12 cellular contexts compared by ENCODE assay signal in genomic region chr5:103829585-103829984, GRCh38.
DNase-seq lines count a peak whose midpoint lies in the region; ATAC-seq, FAIRE-seq and TF ChIP-seq lines count a peak whose summit lies in the region.
"Had no signal": no experiment of that assay in that cellular context is flagged by ENCODE, and none has a peak within 500 bp of the region (broad histone marks: within the 10 kb centered on the region; RNA-seq: fewer than 3 reads in every experiment).

No MANE protein-coding gene starts in this region.

- intact Hi-C loops in GM12878 (cut with micrococcal nuclease; ENCODE audit: unreplicated experiment): loop anchor here (1.0 kb wide), 1 partner anchor 350 kb away; no protein-coding TSS in a partner anchor

- H3K4me2 ChIP-seq in GM12878 (ENCODE audit: control insufficient read depth, insufficient read depth) (no peak overlapping the region), neural cell (ENCODE audit: low read length) (no peak overlapping the region)

- no peaks in the 10 kb centered on the region; a peak in 2 of 4 replicates for H3K27me3 ChIP-seq in GM12878 (replicated peaks in 1 of 2; ENCODE audit: control insufficient read depth in 2 of 2, insufficient read depth in 2 of 2, low read length in 1 of 2)
- H3K27me3 ChIP-seq in neural cell (ENCODE audit: insufficient read depth, low read depth, low read length): no peaks in the 10 kb centered on the region
- H3K27me3 ChIP-seq: testis had no signal

- WGBS in GM12878 (ENCODE audit: insufficient coverage, insufficient replicate concordance, low lambda C conversion rate, missing lambda C conversion rate): 14% methylated on average over 7 of the region's 7 CpGs

- 0 out of 2 replicates have a peak, but pooled peaks have one; percentile 7 for TF ChIP-seq RAD21 in GM12878 (IDR thresholded peaks at IDR 0.05; ENCODE audit: insufficient read depth, low read depth, low read length)
- no peak for TF ChIP-seq RAD21 in neural cell (conservative IDR thresholded peaks at IDR 0.05)

- no peaks in the 10 kb centered on the region for H3K9me3 ChIP-seq in GM12878 (replicated peaks; ENCODE audit: control insufficient read depth, insufficient read depth, low read length)
- no peaks in the 10 kb centered on the region for H3K9me3 ChIP-seq in neural cell (ENCODE audit: low read length)
- H3K9me3 ChIP-seq: testis had no signal

- BruUV-seq in GM12878 (replicated peaks; lab: Mats Ljungman, UMichigan): no TSS peak

- no peak overlapping the region for H3K9ac ChIP-seq in GM12878 (ENCODE audit: control insufficient read depth, insufficient read depth, low read length)
- H3K9ac ChIP-seq in neural cell (ENCODE audit: low read length): no peak overlapping the region

- H3K4me3 ChIP-seq in GM12864 (ENCODE audit: low read depth, low read length) (no peak overlapping the region), GM12878 (no peak overlapping the region), neural cell (ENCODE audit: low read length) (no peak overlapping the region)
- H3K4me3 ChIP-seq: testis had no signal

- H3F3A ChIP-seq in neural cell (ENCODE audit: insufficient read depth, low read length, poor library complexity, severe bottlenecking): no peaks in the 10 kb centered on the region

- CTCF ChIA-PET in GM12878 (lab: Yijun Ruan, JAX): interaction anchor here (0.7 to 4.7 kb wide), 44 partner anchors 9 to 837 kb away, joined by 3 to 45 read pairs (median 4); no protein-coding TSS in a partner anchor

- H3K9me2 ChIP-seq in neural cell (ENCODE audit: insufficient read depth, low read length): no peaks in the 10 kb centered on the region

- SMC1A ChIA-PET in GM12878 (lab: Charles Lee; ENCODE audit: uncharacterized antibody, unreplicated experiment): interaction anchor here (0.6 to 2.0 kb wide), 17 partner anchors 9 to 350 kb away, joined by 3 to 15 read pairs (median 4); no protein-coding TSS in a partner anchor

- H2AFZ ChIP-seq in GM12878 (ENCODE audit: control insufficient read depth, low read depth, low read length) (no peak overlapping the region), neural cell (ENCODE audit: low read depth, low read length) (no peak overlapping the region)

- 0 out of 3 replicates have a peak, but pooled peaks have one; percentile 42 for ATAC-seq in GM12878

- H3K36me3 ChIP-seq in GM12878 (ENCODE audit: control insufficient read depth in 2 of 2, insufficient read depth in 2 of 2, low read length in 1 of 2) (no peaks in the 10 kb centered on the region), neural cell (ENCODE audit: insufficient read depth, low read length) (no peaks in the 10 kb centered on the region)

- H3K79me2 ChIP-seq in GM12878 (ENCODE audit: control insufficient read depth, insufficient read depth, low read length) (no peaks in the 10 kb centered on the region), neural cell (replicated peaks; ENCODE audit: insufficient read depth, low read length) (no peaks in the 10 kb centered on the region)

- H3K27ac ChIP-seq in GM12878 (ENCODE audit: control insufficient read depth, insufficient read depth): no peak overlapping the region
- no peak overlapping the region for H3K27ac ChIP-seq in neural cell (ENCODE audit: low read length)
- H3K27ac ChIP-seq: testis had no signal

- no peak for TF ChIP-seq POLR2A in GM12878 (IDR thresholded peaks at IDR 0.05; ENCODE audit: low read depth, low read length)

- H4K20me1 ChIP-seq in GM12878 (ENCODE audit: control insufficient read depth, insufficient read depth) (no peaks in the 10 kb centered on the region), neural cell (ENCODE audit: insufficient read depth) (no peaks in the 10 kb centered on the region)

- H3K4me1 ChIP-seq in GM12878 (ENCODE audit: control insufficient read depth, insufficient read depth, low read length): no peaks in the 10 kb centered on the region
- H3K4me1 ChIP-seq: testis had no signal

- peak; percentile 24 for TF ChIP-seq CTCF in GM12864 (IDR thresholded peaks at IDR 0.05; ENCODE audit: low read depth, low read length, missing control alignments)
- TF ChIP-seq CTCF in GM12878 (IDR thresholded peaks at IDR 0.05 in 2 of 3, conservative IDR thresholded peaks at IDR 0.05 in 1 of 3; ENCODE audit: control insufficient read depth in 2 of 3, extremely low read depth in 1 of 3, insufficient read depth in 1 of 3, low read depth in 3 of 3, low read length in 3 of 3): peak; percentile 40 to 41 (median 41)
- peak; percentile 24 for TF ChIP-seq CTCF in neural cell (IDR thresholded peaks at IDR 0.05; ENCODE audit: poor library complexity, severe bottlenecking)

- RAD21 ChIA-PET in GM12878 (lab: Charles Lee; ENCODE audit: unreplicated experiment): interaction anchor here (0.7 to 1.3 kb wide), 6 partner anchors 14 to 349 kb away, joined by 3 to 7 read pairs (median 3); no protein-coding TSS in a partner anchor

- DNase-seq in GM12864 (ENCODE audit: low read depth) (no peak), LHCN-M2 (ENCODE audit: low read depth) (peak; percentile 12), GM12878 (ENCODE audit: low read depth, low spot score) (no peak), NCI-H524 (lab: John Stamatoyannopoulos, UW) (no peak), NOMO-1 treated with DMSO at 0.1 percent for 48 hours (lab: John Stamatoyannopoulos, UW; ENCODE audit: unreplicated experiment) (no peak), frontal cortex (ENCODE audit: low spot score in 2 of 2) (no peak)
- DNase-seq: activated naive CD4-positive, alpha-beta T cell treated with Interleukin-2 at 50 U/mL for 16 hours; effector CD4-positive, alpha-beta T cell; stimulated activated CD4-positive, alpha-beta T cell treated with anti-CD3 and anti-CD28 coated beads, Interleukin-2, amount 100 ng/mL, for 48 hours; testis had no signal

- FAIRE-seq in GM12878 (lab: Jason Lieb, UNC) (no peak), frontal cortex (lab: Jason Lieb, UNC) (no peak)
- FAIRE-seq: islet of Langerhans had no signal

- POLR2A ChIA-PET in GM12878 (lab: Charles Lee): no interaction called here

- in situ Hi-C loops in GM12878 (cut with MboI): no loop called here

- TF ChIP-seq EP300 in GM12878 (IDR thresholded peaks at IDR 0.05; ENCODE audit: borderline replicate concordance in 1 of 2, control insufficient read depth in 1 of 2, low read depth in 2 of 2, low read length in 2 of 2): no peak
- TF ChIP-seq EP300 in neural cell (conservative IDR thresholded peaks at IDR 0.05; ENCODE audit: poor library complexity, severe bottlenecking): no peak

TF ChIP-seq in GM12878, 131 proteins besides CTCF, POLR2A, EP300 and RAD21 (continues in another document):
- TF ChIP-seq HDGF (IDR thresholded peaks at IDR 0.05) (no peak), CEBPZ (IDR thresholded peaks at IDR 0.05; ENCODE audit: low read depth, low read length) (no peak), CHD2 (IDR thresholded peaks at IDR 0.05; ENCODE audit: borderline replicate concordance, low read depth, low read length) (no peak), MXI1 (IDR thresholded peaks at IDR 0.05; ENCODE audit: low read depth, low read length) (no peak)

TF ChIP-seq in neural cell, 6 proteins besides CTCF, POLR2A, EP300 and RAD21:
- TF ChIP-seq SMC3 (conservative IDR thresholded peaks at IDR 0.05; ENCODE audit: poor library complexity) (no peak), REST (IDR thresholded peaks at IDR 0.05; ENCODE audit: borderline replicate concordance) (no peak), TAF1 (IDR thresholded peaks at IDR 0.05; ENCODE audit: low read depth) (no peak), MXI1 (conservative IDR thresholded peaks at IDR 0.05; ENCODE audit: poor library complexity, severe bottlenecking) (no peak)
